20 cellular contexts compared by ENCODE assay signal in genomic region chr14:71666579-71667145, GRCh38.
"Had no signal": no experiment of that assay in that cellular context is flagged by ENCODE, and none has a peak within 500 bp of the region (broad histone marks: within the 10 kb centered on the region; RNA-seq: fewer than 3 reads in every experiment).

No MANE protein-coding gene starts in this region.

- H3K9me3 Mint-ChIP-seq: activated CD4-positive, alpha-beta T cell treated with anti-CD3 and anti-CD28 coated beads, Interleukin-2, amount 10 ng/mL, durations not matched to agents 7 days and 5 days; activated naive CD8-positive, alpha-beta T cell treated with anti-CD3 and anti-CD28 coated beads for 36 hours; endodermal cell; naive thymus-derived CD8-positive, alpha-beta T cell; stimulated activated naive CD8-positive, alpha-beta T cell treated with anti-CD3 and anti-CD28 coated beads, Interleukin-15, amount 100 ng/mL, for 72 hours had no signal

- ATAC-seq: left lobe of liver; mucosa of descending colon; naive thymus-derived CD8-positive, alpha-beta T cell; stimulated activated naive CD8-positive, alpha-beta T cell treated with anti-CD3 and anti-CD28 coated beads, Interleukin-15, amount 100 ng/mL, for 72 hours had no signal

- DNase-seq: activated CD4-positive, alpha-beta T cell treated with anti-CD3 and anti-CD28 coated beads, Interleukin-2, amount 10 ng/mL, durations not matched to agents 7 days and 5 days; activated CD4-positive, CD25-positive, alpha-beta regulatory T cell; activated CD8-positive, alpha-beta memory T cell treated with anti-CD3 and anti-CD28 coated beads for 24 hours; activated naive CD8-positive, alpha-beta T cell treated with anti-CD3 and anti-CD28 coated beads for 36 hours; anterior cingulate cortex; dorsolateral prefrontal cortex; endodermal cell; erythroblast; mammary epithelial cell; mucosa of descending colon; naive thymus-derived CD8-positive, alpha-beta T cell; stimulated activated naive CD8-positive, alpha-beta T cell treated with anti-CD3 and anti-CD28 coated beads, Interleukin-15, amount 100 ng/mL, for 72 hours; SW 1271; upper lobe of left lung had no signal

- H3K27me3 ChIP-seq: dorsolateral prefrontal cortex, neutrophil, right atrium auricular region, upper lobe of left lung had no signal

- H3K27ac ChIP-seq: neutrophil, right atrium auricular region, skin epidermis, upper lobe of left lung had no signal

- H3K9me3 ChIP-seq: mucosa of descending colon, neutrophil, right atrium auricular region, upper lobe of left lung had no signal

- FAIRE-seq: keratinocyte, TTC549 had no signal

- H3K27me3 Mint-ChIP-seq: activated CD4-positive, alpha-beta T cell treated with anti-CD3 and anti-CD28 coated beads, Interleukin-2, amount 10 ng/mL, durations not matched to agents 7 days and 5 days; activated naive CD8-positive, alpha-beta T cell treated with anti-CD3 and anti-CD28 coated beads for 36 hours; naive thymus-derived CD8-positive, alpha-beta T cell; stimulated activated naive CD8-positive, alpha-beta T cell treated with anti-CD3 and anti-CD28 coated beads, Interleukin-15, amount 100 ng/mL, for 72 hours had no signal

- H3K27ac Mint-ChIP-seq: activated CD4-positive, alpha-beta T cell treated with anti-CD3 and anti-CD28 coated beads, Interleukin-2, amount 10 ng/mL, durations not matched to agents 7 days and 5 days; activated naive CD8-positive, alpha-beta T cell treated with anti-CD3 and anti-CD28 coated beads for 36 hours; endodermal cell had no signal

- H3K4me3 Mint-ChIP-seq: activated CD4-positive, alpha-beta T cell treated with anti-CD3 and anti-CD28 coated beads, Interleukin-2, amount 10 ng/mL, durations not matched to agents 7 days and 5 days; activated naive CD8-positive, alpha-beta T cell treated with anti-CD3 and anti-CD28 coated beads for 36 hours; endodermal cell; naive thymus-derived CD8-positive, alpha-beta T cell; stimulated activated naive CD8-positive, alpha-beta T cell treated with anti-CD3 and anti-CD28 coated beads, Interleukin-15, amount 100 ng/mL, for 72 hours had no signal

- H3K4me3 ChIP-seq: dorsolateral prefrontal cortex, mucosa of descending colon, right atrium auricular region, skin epidermis, upper lobe of left lung had no signal

- H3K4me1 ChIP-seq: right atrium auricular region, upper lobe of left lung had no signal

- H3K36me3 ChIP-seq: right atrium auricular region had no signal
